Comparison of ENCODE assay signal across 21 cellular contexts in genomic region chr17:61761827-61762226, GRCh38.
A peak's percentile ranks its signal among the peaks of the same experiment; 100 is the strongest.
DNase-seq lines count a peak whose midpoint lies in the region; ATAC-seq, FAIRE-seq and TF ChIP-seq lines count a peak whose summit lies in the region.
"Had no signal": no experiment of that assay in that cellular context is flagged by ENCODE, and none has a peak within 500 bp of the region (broad histone marks: within the 10 kb centered on the region; RNA-seq: fewer than 3 reads in every experiment).

No MANE protein-coding gene starts in this region.

- H3K9ac ChIP-seq in HCT116 (ENCODE audit: low read length), result no peak overlapping the region
- H3K9ac ChIP-seq in K562 (ENCODE audit: insufficient read depth in 1 of 2, low read depth in 2 of 2, low read length in 2 of 2), result no peak overlapping the region
- H3K9ac ChIP-seq: BLaER1 treated with 17β-estradiol and CSF1 and Interleukin-3, amounts not matched to agents 10 nM and 100 nM had no signal

- no peaks in the 10 kb centered on the region for H3K4me1 ChIP-seq in HCT116 (ENCODE audit: control insufficient read depth in 1 of 2, insufficient read depth in 2 of 2, low read length in 2 of 2)
- H3K4me1 ChIP-seq in K562 (replicated peaks in 1 of 2; ENCODE audit: control insufficient read depth in 2 of 2, insufficient read depth in 2 of 2, low read length in 2 of 2), result no peaks in the 10 kb centered on the region
- H3K4me1 ChIP-seq: BLaER1 treated with 17β-estradiol and CSF1 and Interleukin-3, amounts not matched to agents 10 nM and 100 nM; Caco-2 had no signal

- no peak overlapping the region for H3K27ac Mint-ChIP-seq in activated CD8-positive, alpha-beta T cell treated with anti-CD3 and anti-CD28 coated beads for 36 hours
- no peak overlapping the region for H3K27ac Mint-ChIP-seq in activated CD4-positive, alpha-beta T cell treated with anti-CD3 and anti-CD28 coated beads, Interleukin-2, amount 10 ng/mL, durations not matched to agents 24 days and 14 days
- H3K27ac Mint-ChIP-seq: B cell; CD4-positive, alpha-beta T cell; CD8-positive, alpha-beta T cell had no signal

- POLR2A ChIA-PET in HCT116 (lab: Charles Lee) (no interaction called here), K562 (lab: Yijun Ruan, JAX) (no interaction called here)
- POLR2A ChIA-PET in activated CD8-positive, alpha-beta T cell treated with anti-CD3 and anti-CD28 coated beads for 36 hours (lab: Charles Lee), result no interaction called here

- peaks cover 2% of the 10 kb centered on the region for H3K9me3 Mint-ChIP-seq in activated CD8-positive, alpha-beta T cell treated with anti-CD3 and anti-CD28 coated beads for 36 hours
- H3K9me3 Mint-ChIP-seq in activated CD4-positive, alpha-beta T cell treated with anti-CD3 and anti-CD28 coated beads, Interleukin-2, amount 10 ng/mL, durations not matched to agents 24 days and 14 days, result peaks cover 18% of the 10 kb centered on the region
- H3K9me3 Mint-ChIP-seq: CD8-positive, alpha-beta T cell had no signal

- TF ChIP-seq RAD21 in HCT116 (IDR thresholded peaks at IDR 0.05; ENCODE audit: low read depth), result no peak
- TF ChIP-seq RAD21 in K562 (CRISPR knock-in tag; conservative IDR thresholded peaks at IDR 0.05 in 1 of 2, IDR thresholded peaks at IDR 0.05 in 1 of 2), result no peak

- H3K79me2 ChIP-seq in HCT116 (ENCODE audit: insufficient read depth, low read length), result no peaks in the 10 kb centered on the region
- H3K79me2 ChIP-seq in K562 (ENCODE audit: control insufficient read depth, insufficient read depth, low read length), result no peaks in the 10 kb centered on the region

- CTCF ChIA-PET in HCT116 (lab: Charles Lee) (interaction anchor here (0.8 kb wide), 1 partner anchor 9 kb away, joined by 3 read pairs; no protein-coding TSS in a partner anchor), K562 (lab: Yijun Ruan, JAX; ENCODE audit: low intra/inter-chr PET ratio) (no interaction called here)
- CTCF ChIA-PET in activated CD8-positive, alpha-beta T cell treated with anti-CD3 and anti-CD28 coated beads for 36 hours (lab: Charles Lee), result no interaction called here

- peaks cover 0 to 10% of the 10 kb centered on the region in 2 experiments; a peak in 2 of 4 replicates for H3K36me3 ChIP-seq in HCT116 (ENCODE audit: control insufficient read depth in 1 of 2, insufficient read depth in 2 of 2, low read length in 2 of 2)
- H3K36me3 ChIP-seq in K562 (ENCODE audit: control insufficient read depth, insufficient read depth, low read length), result peaks cover 2% of the 10 kb centered on the region; the same call in 1 of the 3 replicates

- no peak overlapping the region for H3K4me3 ChIP-seq in HCT116 (replicated peaks in 1 of 2; ENCODE audit: low read depth in 1 of 2, low read length in 2 of 2)
- H3K4me3 ChIP-seq in K562, result no peak overlapping the region
- H3K4me3 ChIP-seq: BLaER1 treated with 17β-estradiol and CSF1 and Interleukin-3, amounts not matched to agents 10 nM and 100 nM had no signal

- DNase-seq in HCT116 (ENCODE audit: low read depth, low spot score) (no peak), K562 (ENCODE audit: extremely low read depth in 1 of 4, low spot score in 3 of 4) (no peak), HCEC 1CT (no peak)
- DNase-seq in activated CD8-positive, alpha-beta T cell treated with anti-CD3 and anti-CD28 coated beads for 36 hours, result no peak
- no peak for DNase-seq in activated CD4-positive, alpha-beta T cell treated with anti-CD3 and anti-CD28 coated beads, Interleukin-2, amount 10 ng/mL, durations not matched to agents 24 days and 14 days
- DNase-seq: 8988T; AML-193; Caco-2; Calu3; CD4-positive, alpha-beta T cell; CD8-positive, alpha-beta T cell; DMS79 treated with DMSO at 0.1 percent for 48 hours; GF-D8 had no signal

- H3K27me3 Mint-ChIP-seq in activated CD8-positive, alpha-beta T cell treated with anti-CD3 and anti-CD28 coated beads for 36 hours, result no peaks in the 10 kb centered on the region
- H3K27me3 Mint-ChIP-seq in activated CD4-positive, alpha-beta T cell treated with anti-CD3 and anti-CD28 coated beads, Interleukin-2, amount 10 ng/mL, durations not matched to agents 24 days and 14 days, result no peaks in the 10 kb centered on the region
- H3K27me3 Mint-ChIP-seq: B cell; CD4-positive, alpha-beta T cell had no signal

- WGBS in K562 (ENCODE audit: insufficient coverage, low coverage, missing lambda C conversion rate), result 40% methylated on average over 2 of the region's 2 CpGs

- peaks cover 0 to 4% of the 10 kb centered on the region in 2 experiments; a peak in 1 of 4 replicates for H3K9me3 ChIP-seq in HCT116 (ENCODE audit: control insufficient read depth in 1 of 2, insufficient read depth in 1 of 2, low read depth in 1 of 2, low read length in 2 of 2)
- H3K9me3 ChIP-seq in K562 (replicated peaks; ENCODE audit: control insufficient read depth, insufficient read depth, low read depth, low read length), result no peaks in the 10 kb centered on the region

- H4K20me1 ChIP-seq in HCT116 (ENCODE audit: insufficient read depth), result no peaks in the 10 kb centered on the region
- H4K20me1 ChIP-seq in K562 (replicated peaks; ENCODE audit: control insufficient read depth, insufficient read depth, low read length), result no peaks in the 10 kb centered on the region
- H4K20me1 ChIP-seq: BLaER1 treated with 17β-estradiol and CSF1 and Interleukin-3, amounts not matched to agents 10 nM and 100 nM had no signal

- H3K27me3 ChIP-seq in HCT116 (ENCODE audit: insufficient read depth, low read length), result no peaks in the 10 kb centered on the region
- H3K27me3 ChIP-seq in K562 (ENCODE audit: control insufficient read depth in 2 of 2, insufficient read depth in 2 of 2, low read length in 2 of 2), result no peaks in the 10 kb centered on the region
- H3K27me3 ChIP-seq: BLaER1 treated with 17β-estradiol and CSF1 and Interleukin-3, amounts not matched to agents 10 nM and 100 nM had no signal

- no peak for TF ChIP-seq EP300 in K562 (IDR thresholded peaks at IDR 0.05; ENCODE audit: low read length)

- TF ChIP-seq CTCF in HCT116 (IDR thresholded peaks at IDR 0.05 in 2 of 3, conservative IDR thresholded peaks at IDR 0.05 in 1 of 3; ENCODE audit: borderline replicate concordance in 1 of 3, insufficient read depth in 1 of 3, low read depth in 2 of 3, low read length in 2 of 3) (no peak), K562 (IDR thresholded peaks at IDR 0.05 in 2 of 3, conservative IDR thresholded peaks at IDR 0.05 in 1 of 3; ENCODE audit: insufficient read depth in 2 of 3, low read depth in 1 of 3, low read length in 3 of 3) (no peak)
- no peak for TF ChIP-seq CTCF in activated CD8-positive, alpha-beta T cell treated with anti-CD3 and anti-CD28 coated beads for 36 hours (IDR thresholded peaks at IDR 0.05)

- no peaks in the 10 kb centered on the region for H3K9me2 ChIP-seq in HCT116 (ENCODE audit: insufficient read depth)

- BruUV-seq in HCT116 (replicated peaks; lab: Mats Ljungman, UMichigan) (no TSS peak), K562 (replicated peaks; lab: Mats Ljungman, UMichigan) (no TSS peak)

- no peak for FAIRE-seq in K562 (lab: Jason Lieb, UNC)
- FAIRE-seq: A204.1, D721Med, G401.6, GM12891, GM19239 had no signal

- in situ Hi-C loops in K562 (cut with MboI), result no loop called here

- no peaks in the 10 kb centered on the region for H3K9me1 ChIP-seq in K562 (ENCODE audit: control insufficient read depth, insufficient read depth, low read length)

- intact Hi-C loops in HCT116 (cut with micrococcal nuclease), result no loop called here
- intact Hi-C loops in K562 (cut with micrococcal nuclease), result no loop called here
- intact Hi-C loops in activated CD8-positive, alpha-beta T cell treated with anti-CD3 and anti-CD28 coated beads for 36 hours (cut with micrococcal nuclease), result no loop called here
- intact Hi-C loops in activated CD4-positive, alpha-beta T cell treated with anti-CD3 and anti-CD28 coated beads, Interleukin-2, amount 10 ng/mL, durations not matched to agents 24 days and 14 days (cut with micrococcal nuclease), result no loop called here

- peaks cover 34% of the 10 kb centered on the region for H3K36me3 Mint-ChIP-seq in activated CD8-positive, alpha-beta T cell treated with anti-CD3 and anti-CD28 coated beads for 36 hours (ENCODE audit: low read depth)
- peaks cover 48% of the 10 kb centered on the region for H3K36me3 Mint-ChIP-seq in activated CD4-positive, alpha-beta T cell treated with anti-CD3 and anti-CD28 coated beads, Interleukin-2, amount 10 ng/mL, durations not matched to agents 24 days and 14 days (ENCODE audit: low read depth)

- RAD21 ChIA-PET in HCT116 (lab: Charles Lee; ENCODE audit: low non-redundant PET in 1 of 2, low total read pairs in 2 of 2, uncharacterized antibody in 2 of 2, unreplicated experiment in 2 of 2), result no interaction called here

- H3K4me2 ChIP-seq in HCT116 (ENCODE audit: low read length), result no peak overlapping the region
- H3K4me2 ChIP-seq in K562 (ENCODE audit: insufficient read depth, low read length), result no peak overlapping the region
- H3K4me2 ChIP-seq: BLaER1 treated with 17β-estradiol and CSF1 and Interleukin-3, amounts not matched to agents 10 nM and 100 nM had no signal

- ATAC-seq in HCT116 (no peak), K562 (no peak)
- ATAC-seq in activated CD8-positive, alpha-beta T cell treated with anti-CD3 and anti-CD28 coated beads for 36 hours, result no peak
- ATAC-seq: CD8-positive, alpha-beta T cell had no signal

- H3K4me1 Mint-ChIP-seq in activated CD8-positive, alpha-beta T cell treated with anti-CD3 and anti-CD28 coated beads for 36 hours (ENCODE audit: low read depth), result peaks cover 5% of the 10 kb centered on the region
- H3K4me1 Mint-ChIP-seq in activated CD4-positive, alpha-beta T cell treated with anti-CD3 and anti-CD28 coated beads, Interleukin-2, amount 10 ng/mL, durations not matched to agents 24 days and 14 days, result peaks cover 10% of the 10 kb centered on the region

- H3K27ac ChIP-seq in HCT116 (ENCODE audit: low read depth, low read length) (no peak overlapping the region), K562 (ENCODE audit: extremely low read depth, low read depth, low read length) (no peak overlapping the region)
- H3K27ac ChIP-seq: BLaER1 treated with 17β-estradiol and CSF1 and Interleukin-3, amounts not matched to agents 10 nM and 100 nM; C4-2B had no signal

- no peak for TF ChIP-seq POLR2A in HCT116 (IDR thresholded peaks at IDR 0.05; ENCODE audit: borderline replicate concordance, extremely low read depth, insufficient read depth, insufficient read length)
- no peak for TF ChIP-seq POLR2A in K562 (conservative IDR thresholded peaks at IDR 0.05)

- H3K4me3 Mint-ChIP-seq in activated CD8-positive, alpha-beta T cell treated with anti-CD3 and anti-CD28 coated beads for 36 hours, result no peak overlapping the region
- no peak overlapping the region for H3K4me3 Mint-ChIP-seq in activated CD4-positive, alpha-beta T cell treated with anti-CD3 and anti-CD28 coated beads, Interleukin-2, amount 10 ng/mL, durations not matched to agents 24 days and 14 days
- H3K4me3 Mint-ChIP-seq: B cell; CD4-positive, alpha-beta T cell; CD8-positive, alpha-beta T cell had no signal

- no peak overlapping the region for H2AFZ ChIP-seq in HCT116 (ENCODE audit: low read depth, low read length, poor library complexity, severe bottlenecking)
- H2AFZ ChIP-seq in K562 (ENCODE audit: low read depth, low read length), result no peak overlapping the region

TF ChIP-seq in HCT116, 20 proteins besides CTCF, POLR2A, EP300 and RAD21 (continues in another document):
- TF ChIP-seq ZFX (IDR thresholded peaks at IDR 0.05), result no peak
- 0 out of 2 replicates have a peak, but pooled peaks have one; percentile 26 for TF ChIP-seq CBX3 (IDR thresholded peaks at IDR 0.05; ENCODE audit: low read depth)

Comparison
In these comparisons a context has a peak if more than half of its experiments do, and no peak if none do; other contexts are left out.
1. Of the 22 proteins assayed by ChIP-seq in both K562 and HCT116: peak only in K562: none; only in HCT116: CBX3; in both: none; in neither: 21.